1 cellular context compared by ENCODE assay signal in genomic region chr17:2634361-2634960, GRCh38.
TF ChIP-seq lines count a peak whose summit lies in the region.

No MANE protein-coding gene starts in this region.

TF ChIP-seq in HEK293, 187 proteins besides CTCF, POLR2A, EP300 and RAD21 (continued from another document):
- TF ChIP-seq ZNF449 (tag by site-specific recombination; IDR thresholded peaks at IDR 0.05) (peak; percentile 59; the same call in 1 of the 2 replicates), ELK4 (IDR thresholded peaks at IDR 0.05; ENCODE audit: borderline replicate concordance, low read depth, low read length) (no peak), SP7 (tag by site-specific recombination; IDR thresholded peaks at IDR 0.05) (peak; percentile 88), KLF1 (tag by site-specific recombination; IDR thresholded peaks at IDR 0.05) (0 out of 2 replicates have a peak, but pooled peaks have one; percentile 45), IKZF3 (tag by site-specific recombination; IDR thresholded peaks at IDR 0.05) (peak; percentile 84), ZFP37 (tag by site-specific recombination; IDR thresholded peaks at IDR 0.05) (no peak), ZNF664 (tag by site-specific recombination; IDR thresholded peaks at IDR 0.05) (peak; percentile 97), PRDM1 (tag by site-specific recombination; IDR thresholded peaks at IDR 0.05) (peak; percentile 70), ZNF274 (IDR thresholded peaks at IDR 0.05; ENCODE audit: low read length) (no peak), ZNF274 (tag by site-specific recombination; IDR thresholded peaks at IDR 0.05; ENCODE audit: borderline replicate concordance) (no peak), SCRT1 (tag by site-specific recombination; IDR thresholded peaks at IDR 0.05; ENCODE audit: borderline replicate concordance) (0 out of 2 replicates have a peak, but pooled peaks have one; percentile 28), ZNF362 (tag by site-specific recombination; IDR thresholded peaks at IDR 0.05) (peak; percentile 91), ZNF426 (tag by site-specific recombination; IDR thresholded peaks at IDR 0.05) (no peak), ZBTB10 (tag by site-specific recombination; IDR thresholded peaks at IDR 0.05) (no peak), ZNF677 (tag by site-specific recombination; IDR thresholded peaks at IDR 0.05) (no peak), OSR2 (tag by site-specific recombination; IDR thresholded peaks at IDR 0.05) (peak; percentile 94), ZNF133 (tag by site-specific recombination; IDR thresholded peaks at IDR 0.05) (no peak), GFI1B (tag by site-specific recombination; IDR thresholded peaks at IDR 0.05) (no peak; the same call in 1 of the 2 replicates), BCL11B (tag by site-specific recombination; IDR thresholded peaks at IDR 0.05; ENCODE audit: low read depth) (no peak), ZNF600 (tag by site-specific recombination; IDR thresholded peaks at IDR 0.05) (peak; percentile 60; the same call in 1 of the 2 replicates), ZNF266 (tag by site-specific recombination; IDR thresholded peaks at IDR 0.05; ENCODE audit: low read depth) (no peak), PRDM6 (tag by site-specific recombination; IDR thresholded peaks at IDR 0.05) (peak; percentile 87), BCL6B (tag by site-specific recombination; IDR thresholded peaks at IDR 0.05) (no peak), OVOL3 (tag by site-specific recombination; IDR thresholded peaks at IDR 0.05) (peak; percentile 49; the same call in 1 of the 2 replicates), KLF8 (tag by site-specific recombination; IDR thresholded peaks at IDR 0.05) (peak; percentile 64), REST (tag by site-specific recombination; IDR thresholded peaks at IDR 0.05) (0 out of 2 replicates have a peak, but pooled peaks have one; percentile 7), ZSCAN23 (tag by site-specific recombination; IDR thresholded peaks at IDR 0.05) (peak; percentile 36; the same call in 1 of the 2 replicates), ZNF391 (tag by site-specific recombination; IDR thresholded peaks at IDR 0.05; ENCODE audit: borderline replicate concordance, low read depth) (0 out of 2 replicates have a peak, but pooled peaks have one; percentile 68), ZNF629 (tag by site-specific recombination; IDR thresholded peaks at IDR 0.05) (peak; percentile 83), ZBTB49 (tag by site-specific recombination; IDR thresholded peaks at IDR 0.05; ENCODE audit: low read depth) (no peak)
TF ChIP-seq in HEK293: peak in this region for 47.
